ENCODE assay signal across 26 cellular contexts in the genomic region with DNA sequence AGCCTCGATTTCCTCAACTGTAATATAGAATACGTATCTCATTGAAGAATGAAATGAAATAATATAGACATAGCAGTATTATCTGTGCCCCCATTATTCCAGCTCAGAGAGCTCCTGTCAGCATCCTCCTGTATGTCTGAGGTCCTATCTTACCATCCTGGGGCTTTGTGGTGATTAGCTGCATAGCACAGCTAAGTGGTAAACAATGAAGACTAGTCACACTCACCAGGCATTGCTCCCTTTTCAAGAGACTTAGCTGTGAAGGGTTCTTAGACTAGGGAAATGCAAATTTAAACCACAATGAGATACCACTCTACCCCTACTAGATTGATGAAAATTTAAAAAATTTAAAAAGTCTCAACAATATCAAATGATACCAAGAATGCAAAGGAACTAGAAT.
"Had no signal": no experiment of that assay in that cellular context is flagged by ENCODE, and none has a peak within 500 bp of the region (broad histone marks: within the 10 kb centered on the region; RNA-seq: fewer than 3 reads in every experiment).

No MANE protein-coding gene starts in this region.

- H3K9me3 ChIP-seq: adrenal gland had no signal

- H3K9ac ChIP-seq: KMS-11 had no signal

- ATAC-seq: activated CD8-positive, alpha-beta T cell treated with anti-CD3 and anti-CD28 coated beads for 36 hours; activated T-cell treated with anti-CD3 and anti-CD28 coated beads, Interleukin-2, amount 50 U/mL, for 72 hours; T-cell had no signal

- H3K27ac Mint-ChIP-seq: activated CD8-positive, alpha-beta T cell treated with anti-CD3 and anti-CD28 coated beads for 36 hours; activated naive CD8-positive, alpha-beta T cell treated with anti-CD3 and anti-CD28 coated beads, Interleukin-2, amount 10 ng/mL, durations not matched to agents 7 days and 5 days; activated T-cell treated with anti-CD3 and anti-CD28 coated beads, Interleukin-2, amount 50 U/mL, for 72 hours; activated T-helper 2 cell treated with anti-CD3 and anti-CD28 coated beads, Interferon-gamma antibody, Interleukin-2, Interleukin-4, amounts not matched to agents 10 μg/mL and 5 μg/mL and 100 μg/mL, durations not matched to agents 14 hours and 24 hours and 36 hours; brain; T-cell had no signal

- H3K36me3 Mint-ChIP-seq: activated naive CD8-positive, alpha-beta T cell treated with anti-CD3 and anti-CD28 coated beads, Interleukin-2, amount 10 ng/mL, durations not matched to agents 7 days and 5 days; brain; T-cell had no signal

- H3K27me3 ChIP-seq: adrenal gland had no signal

- H3K27me3 Mint-ChIP-seq: activated CD8-positive, alpha-beta T cell treated with anti-CD3 and anti-CD28 coated beads for 36 hours; activated naive CD8-positive, alpha-beta T cell treated with anti-CD3 and anti-CD28 coated beads, Interleukin-2, amount 10 ng/mL, durations not matched to agents 7 days and 5 days; central memory CD8-positive, alpha-beta T cell; T-cell had no signal

- H3K4me1 Mint-ChIP-seq: activated naive CD8-positive, alpha-beta T cell treated with anti-CD3 and anti-CD28 coated beads, Interleukin-2, amount 10 ng/mL, durations not matched to agents 7 days and 5 days; central memory CD8-positive, alpha-beta T cell; T-cell had no signal

- H3K36me3 ChIP-seq: adrenal gland had no signal

- H3K9me3 Mint-ChIP-seq: activated CD8-positive, alpha-beta T cell treated with anti-CD3 and anti-CD28 coated beads for 36 hours; activated naive CD8-positive, alpha-beta T cell treated with anti-CD3 and anti-CD28 coated beads, Interleukin-2, amount 10 ng/mL, durations not matched to agents 7 days and 5 days; activated T-cell treated with anti-CD3 and anti-CD28 coated beads, Interleukin-2, amount 50 U/mL, for 72 hours; activated T-helper 2 cell treated with anti-CD3 and anti-CD28 coated beads, Interferon-gamma antibody, Interleukin-2, Interleukin-4, amounts not matched to agents 10 μg/mL and 5 μg/mL and 100 μg/mL, durations not matched to agents 14 hours and 24 hours and 36 hours; brain; central memory CD8-positive, alpha-beta T cell; T-cell had no signal

- H3K27ac ChIP-seq: adrenal gland, KMS-11, PC-9 had no signal

- H2AFZ ChIP-seq: PC-9 had no signal

- DNase-seq: activated CD4-positive, alpha-beta T cell treated with anti-CD3 and anti-CD28 coated beads, Interleukin-2, amount 50 U/mL, for 1 hour; activated CD4-positive, CD25-positive, alpha-beta regulatory T cell; activated CD8-positive, alpha-beta memory T cell treated with anti-CD3 and anti-CD28 coated beads, Interleukin-2, amount 50 U/mL, for 4 hours; activated CD8-positive, alpha-beta T cell treated with anti-CD3 and anti-CD28 coated beads for 36 hours; activated naive CD4-positive, alpha-beta T cell treated with anti-CD3 and anti-CD28 coated beads, Interleukin-2, amount 50 U/mL, for 16 hours; activated naive CD8-positive, alpha-beta T cell treated with anti-CD3 and anti-CD28 coated beads, Interleukin-2, amount 10 ng/mL, durations not matched to agents 7 days and 5 days; activated T-cell treated with anti-CD3 and anti-CD28 coated beads, Interleukin-2, amount 50 U/mL, for 72 hours; adrenal gland; aorta; NCI-H1092; NCI-H1417; NCI-H1930; NCI-H2107; NCI-H2171 treated with DMSO at 0.1 percent for 48 hours; NCI-H345; NCI-H510A; NCI-H526 treated with DMSO at 0.1 percent for 48 hours; PC-9; SIG-M5; T-cell; T-helper 2 cell; T1000 had no signal

- H3K4me3 ChIP-seq: adrenal gland, PC-9 had no signal

- H3K4me1 ChIP-seq: adrenal gland had no signal

- H3K4me3 Mint-ChIP-seq: activated CD8-positive, alpha-beta T cell treated with anti-CD3 and anti-CD28 coated beads for 36 hours; activated naive CD8-positive, alpha-beta T cell treated with anti-CD3 and anti-CD28 coated beads, Interleukin-2, amount 10 ng/mL, durations not matched to agents 7 days and 5 days; activated T-cell treated with anti-CD3 and anti-CD28 coated beads, Interleukin-2, amount 50 U/mL, for 72 hours; brain; central memory CD8-positive, alpha-beta T cell; T-cell had no signal

- H3K4me2 ChIP-seq: KMS-11, PC-9 had no signal
